In genomic region chr3:176909044-176909443, GRCh38 we compare ENCODE assay signal across 8 cellular contexts.
"Had no signal": no experiment of that assay in that cellular context is flagged by ENCODE, and none has a peak within 500 bp of the region (broad histone marks: within the 10 kb centered on the region; RNA-seq: fewer than 3 reads in every experiment).

No MANE protein-coding gene starts in this region.

- H3K27ac ChIP-seq: HL-60 had no signal

- H3K36me3 ChIP-seq: HAP-1 had no signal

- H3K4me3 ChIP-seq: GM23338, HAP-1 had no signal

- H3K9me3 ChIP-seq: HAP-1 had no signal

- DNase-seq: H7, HFFc6, KBM-7 had no signal

- H3K4me2 ChIP-seq: GM23338 had no signal

- ATAC-seq: GM23338, HCT116, HepG2 had no signal

- H3K4me1 ChIP-seq: HAP-1 had no signal
